9 cellular contexts compared by ENCODE assay signal in the genomic region with DNA sequence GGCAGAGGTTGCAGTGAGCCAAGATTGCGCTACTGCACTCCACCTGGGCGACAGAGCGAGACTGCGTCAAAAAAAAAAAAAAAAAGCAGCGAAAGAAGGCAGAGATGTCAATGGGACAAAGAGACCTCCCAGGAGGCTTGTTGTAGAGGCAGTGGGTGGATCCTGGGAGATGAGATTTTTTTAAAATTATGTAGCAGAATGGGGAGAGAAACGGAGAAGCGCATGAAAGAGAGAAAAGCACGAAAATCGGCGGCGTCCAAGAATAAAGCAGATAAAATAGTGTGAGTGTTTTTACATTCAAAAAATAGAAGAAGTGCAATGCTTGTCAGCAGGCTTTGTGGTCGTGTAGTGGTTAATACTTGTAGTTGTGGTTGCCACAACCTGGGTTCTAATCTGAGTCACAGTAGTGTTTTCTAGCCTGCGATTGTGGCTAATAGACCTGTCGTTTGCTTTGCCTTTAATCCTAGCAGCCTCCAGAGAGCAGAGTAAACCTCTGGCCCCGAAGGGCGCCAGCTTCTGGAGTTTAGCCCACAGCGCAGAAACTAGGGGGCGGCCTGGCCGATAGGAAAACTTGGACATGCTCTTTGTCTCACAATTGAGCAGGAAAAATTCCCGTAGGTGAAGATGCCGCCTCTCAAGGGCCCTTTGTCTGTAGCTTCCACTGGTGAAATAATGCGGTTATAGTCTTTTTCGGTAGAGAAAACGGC. TPM values are rescaled to one million over a fixed set of nuclear protein-coding genes. Genes with fewer than 3 reads are reported as not detected.
A peak's percentile ranks its signal among the peaks of the same experiment; 100 is the strongest.
DNase-seq lines count a peak whose midpoint lies in the region; ATAC-seq, FAIRE-seq and TF ChIP-seq lines count a peak whose summit lies in the region.
"Not testable (repeated sequence)": the region's sequence is repeated elsewhere in the genome, so short reads cannot be mapped to it uniquely, and the experiment has no call there.
"Had no signal": no experiment of that assay in that cellular context is flagged by ENCODE, and none has a peak within 500 bp of the region (broad histone marks: within the 10 kb centered on the region; RNA-seq: fewer than 3 reads in every experiment).

No MANE protein-coding gene starts in this region.

- not testable (repeated sequence) for H3K36me3 Mint-ChIP-seq in activated CD4-positive, alpha-beta T cell treated with anti-CD3 and anti-CD28 coated beads, Interleukin-2, amount 10 ng/mL, durations not matched to agents 24 days and 14 days (ENCODE audit: low read depth); natural killer cell

- not testable (repeated sequence) for H3K4me3 ChIP-seq in MM.1S (ENCODE audit: low read length); GM12878

- not testable (repeated sequence) for BruUV-seq in GM12878 (replicated peaks; lab: Mats Ljungman, UMichigan)

- H3K4me1 Mint-ChIP-seq in activated CD4-positive, alpha-beta T cell treated with anti-CD3 and anti-CD28 coated beads, Interleukin-2, amount 10 ng/mL, durations not matched to agents 24 days and 14 days; natural killer cell: not testable (repeated sequence)

- not testable (repeated sequence) for H3K79me2 ChIP-seq in MM.1S (ENCODE audit: low read length); GM12878 (ENCODE audit: control insufficient read depth, insufficient read depth, low read length)

- H3K4me3 Mint-ChIP-seq in activated CD4-positive, alpha-beta T cell treated with anti-CD3 and anti-CD28 coated beads, Interleukin-2, amount 10 ng/mL, durations not matched to agents 24 days and 14 days; natural killer cell: not testable (repeated sequence)

- TF ChIP-seq CTCF in MM.1S (IDR thresholded peaks at IDR 0.05; ENCODE audit: low read length); GM12878 (IDR thresholded peaks at IDR 0.05 in 2 of 3, conservative IDR thresholded peaks at IDR 0.05 in 1 of 3; ENCODE audit: control insufficient read depth in 2 of 3, extremely low read depth in 1 of 3, insufficient read depth in 1 of 3, low read depth in 3 of 3, low read length in 3 of 3); natural killer cell (IDR thresholded peaks at IDR 0.05): not testable (repeated sequence)

- H3K36me3 ChIP-seq in MM.1S (replicated peaks; ENCODE audit: insufficient read depth, low read length); GM12878 (ENCODE audit: control insufficient read depth in 2 of 2, insufficient read depth in 2 of 2, low read length in 1 of 2): not testable (repeated sequence)

- not testable (repeated sequence) for H3K9me2 ChIP-seq in MM.1S (replicated peaks; ENCODE audit: insufficient read depth, low read length)

- peak; percentile 60 for ATAC-seq in GM18498 (IDR thresholded peaks at IDR 0.05; ENCODE audit: unreplicated experiment)
- ATAC-seq in GM21529 (IDR thresholded peaks at IDR 0.05; ENCODE audit: unreplicated experiment), result peak; percentile 72
- ATAC-seq in HG03060 (IDR thresholded peaks at IDR 0.05; ENCODE audit: low read depth, unreplicated experiment), result peak; percentile 68
- peak; percentile 93 for ATAC-seq in GM12878
- ATAC-seq in natural killer cell, result peak in 2 of 3 donors; percentile 31 to 54

- H3K27ac Mint-ChIP-seq in activated CD4-positive, alpha-beta T cell treated with anti-CD3 and anti-CD28 coated beads, Interleukin-2, amount 10 ng/mL, durations not matched to agents 24 days and 14 days; natural killer cell: not testable (repeated sequence)

- H3K9ac ChIP-seq in MM.1S (ENCODE audit: low read length); GM12878 (ENCODE audit: control insufficient read depth, insufficient read depth, low read length): not testable (repeated sequence)

- H3K27me3 ChIP-seq in MM.1S (replicated peaks; ENCODE audit: insufficient read depth, low read length), result peaks cover 50% of the 10 kb centered on the region
- not testable (repeated sequence) for H3K27me3 ChIP-seq in GM12878 (replicated peaks in 1 of 2; ENCODE audit: control insufficient read depth in 2 of 2, insufficient read depth in 2 of 2, low read length in 1 of 2)

- not testable (repeated sequence) for H3K9me3 ChIP-seq in MM.1S (replicated peaks; ENCODE audit: insufficient read depth, low read length); GM12878 (replicated peaks; ENCODE audit: control insufficient read depth, insufficient read depth, low read length)

- not testable (repeated sequence) for H2AFZ ChIP-seq in MM.1S (ENCODE audit: low read length); GM12878 (ENCODE audit: control insufficient read depth, low read depth, low read length)

- RAD21 ChIA-PET in GM12878 (lab: Charles Lee; ENCODE audit: unreplicated experiment), result not testable (repeated sequence)

- not testable (repeated sequence) for H3K27me3 Mint-ChIP-seq in activated CD4-positive, alpha-beta T cell treated with anti-CD3 and anti-CD28 coated beads, Interleukin-2, amount 10 ng/mL, durations not matched to agents 24 days and 14 days; natural killer cell (ENCODE audit: low read depth in 2 of 2)

- H4K20me1 ChIP-seq in MM.1S (ENCODE audit: insufficient read depth, low read length); GM12878 (ENCODE audit: control insufficient read depth, insufficient read depth): not testable (repeated sequence)

- intact Hi-C loops in activated CD4-positive, alpha-beta T cell treated with anti-CD3 and anti-CD28 coated beads, Interleukin-2, amount 10 ng/mL, durations not matched to agents 24 days and 14 days (cut with micrococcal nuclease); GM12878 (cut with micrococcal nuclease; ENCODE audit: unreplicated experiment); natural killer cell (cut with micrococcal nuclease): not testable (repeated sequence)

- peak; percentile 7 for FAIRE-seq in GM12878 (lab: Jason Lieb, UNC)

- not testable (repeated sequence) for TF ChIP-seq RAD21 in GM12878 (IDR thresholded peaks at IDR 0.05; ENCODE audit: insufficient read depth, low read depth, low read length)

- TF ChIP-seq POLR2A in GM12878 (IDR thresholded peaks at IDR 0.05; ENCODE audit: low read depth, low read length), result not testable (repeated sequence)

- SMC1A ChIA-PET in GM12878 (lab: Charles Lee; ENCODE audit: uncharacterized antibody, unreplicated experiment), result not testable (repeated sequence)

- H3K27ac ChIP-seq in MM.1S (ENCODE audit: low read length); GM12878 (ENCODE audit: control insufficient read depth, insufficient read depth): not testable (repeated sequence)

- CTCF ChIA-PET in GM12878 (lab: Yijun Ruan, JAX), result not testable (repeated sequence)

- WGBS in GM12878 (ENCODE audit: insufficient coverage, insufficient replicate concordance, low lambda C conversion rate, missing lambda C conversion rate), result 4% methylated on average over 18 of the region's 24 CpGs

- in situ Hi-C loops in GM12878 (cut with MboI), result not testable (repeated sequence)

- H3K4me2 ChIP-seq in MM.1S (ENCODE audit: low read depth, low read length), result not testable (repeated sequence)
- peak overlapping the region; percentile 12 for H3K4me2 ChIP-seq in GM12878 (ENCODE audit: control insufficient read depth, insufficient read depth)

- peak; percentile 18 for DNase-seq in MM.1S
- peak; percentile 53 for DNase-seq in activated CD4-positive, alpha-beta T cell treated with anti-CD3 and anti-CD28 coated beads, Interleukin-2, amount 10 ng/mL, durations not matched to agents 24 days and 14 days
- DNase-seq in GM12878 (ENCODE audit: low read depth, low spot score), result peak; percentile 48
- not testable (repeated sequence) for DNase-seq in natural killer cell

- POLR2A ChIA-PET in GM12878 (lab: Charles Lee), result not testable (repeated sequence)

- TF ChIP-seq EP300 in GM12878 (IDR thresholded peaks at IDR 0.05; ENCODE audit: borderline replicate concordance in 1 of 2, control insufficient read depth in 1 of 2, low read depth in 2 of 2, low read length in 2 of 2), result not testable (repeated sequence)

- not testable (repeated sequence) for H3F3A ChIP-seq in MM.1S (ENCODE audit: insufficient read depth, low read length)

- H3K4me1 ChIP-seq in MM.1S (ENCODE audit: low read length), result not testable (repeated sequence)
- peaks cover 10% of the 10 kb centered on the region for H3K4me1 ChIP-seq in GM12878 (ENCODE audit: control insufficient read depth, insufficient read depth, low read length)

- H3K9me3 Mint-ChIP-seq in activated CD4-positive, alpha-beta T cell treated with anti-CD3 and anti-CD28 coated beads, Interleukin-2, amount 10 ng/mL, durations not matched to agents 24 days and 14 days; natural killer cell: not testable (repeated sequence)

TF ChIP-seq in GM12878, 131 proteins besides CTCF, POLR2A, EP300 and RAD21 (continues in another document):
- TF ChIP-seq EED (IDR thresholded peaks at IDR 0.05; ENCODE audit: low read depth), result peak; percentile 54; the same call in 1 of the 2 replicates

RNA-seq across cellular contexts. Expression of a gene that starts 11.9 kb away (rescaled TPM):
- 1,962 and 2,189 TPM in 2 replicates for total RNA-seq in activated CD4-positive, alpha-beta T cell treated with anti-CD3 and anti-CD28 coated beads, Interleukin-2, amount 10 ng/mL, durations not matched to agents 24 days and 14 days
- total RNA-seq in GM12878 (2013; cell fraction: nucleolus; rRNA removed), result under 0.01 TPM in 2 replicates
- total RNA-seq in GM12878 (2014; rRNA removed) (under 0.01 TPM in 2 replicates), GM12878 (2014; rRNA removed; fragmentation: Illumina TruSeq; extraction: Trizol) (20,946 and 25,634 TPM in 2 replicates), GM12878 (2021) (2,403 and 2,678 TPM in 2 replicates), natural killer cell (1,000 to 10,000 TPM; 2,937 to 3,261 (median 3,038) TPM)
- not detected for polyA plus RNA-seq in GM12878 (2011; ENCODE audit: low read depth)
- polyA plus RNA-seq in GM12878 (2011; rRNA removed) (82.4 and 113 TPM in 2 replicates), GM12878 (2014; fragmentation: Illumina TruSeq; extraction: Trizol) (not detected in 2 replicates), GM12878 (2014; fragmentation: Nextera tagmentation; extraction: Ambion mirVana) (1 to 10 TPM; 4.5 to 4.9 TPM), GM12878 (2014; rRNA removed) (not detected in 2 replicates), GM12878 (2016; fragmentation: Nextera tagmentation; extraction: Ambion mirVana) (1 to 10 TPM; 2.6 to 3.6 TPM)
- under 0.01 TPM in 1 of 2 replicates, not detected in the other for polyA plus RNA-seq in GM12878 (2011; cell fraction: cytosol; rRNA removed)
- under 0.01 TPM in 2 replicates for polyA plus RNA-seq in GM12878 (2011; cell fraction: nucleus; rRNA removed)
- polyA plus RNA-seq in GM12878 (2012), result 66.2 TPM in 1 of 2 replicates, not detected in the other
- under 0.01 and 12,429 TPM in 2 replicates for polyA minus RNA-seq in GM12878 (2011; rRNA and poly(A)+ RNA removed)
- polyA minus RNA-seq in GM12878 (2011; cell fraction: cytosol; rRNA and poly(A)+ RNA removed), result 90,580 and 95,504 TPM in 2 replicates
- 67,711 and 110,374 TPM in 2 replicates for polyA minus RNA-seq in GM12878 (2011; cell fraction: nucleus; rRNA and poly(A)+ RNA removed)
- polyA plus RNA-seq: naive thymus-derived CD4-positive, alpha-beta T cell; SK-N-SH had no signal

Comparison
In these comparisons a context has a peak if more than half of its experiments do, and no peak if none do; other contexts are left out.
1. ATAC-seq: peak in every context shown above with its lines; median percentile 93 in GM12878; 72 in GM21529; 68 in HG03060; 60 in GM18498; 42 in natural killer cell.